1 cellular context compared by ENCODE assay signal in genomic region chr7:27108390-27109127, GRCh38.
TF ChIP-seq lines count a peak whose summit lies in the region.

No MANE protein-coding gene starts in this region.

TF ChIP-seq in liver, 16 proteins besides CTCF, POLR2A, EP300 and RAD21 (continued from another document):
- no peak for TF ChIP-seq MAX (IDR thresholded peaks at IDR 0.05)
- no peak for TF ChIP-seq EGR1 (IDR thresholded peaks at IDR 0.05; ENCODE audit: low read depth in 2 of 2)
- no peak for TF ChIP-seq SP1 (IDR thresholded peaks at IDR 0.05)
- no peak for TF ChIP-seq HNF4A (conservative IDR thresholded peaks at IDR 0.05)
- TF ChIP-seq YY1 (IDR thresholded peaks at IDR 0.05), result no peak
TF ChIP-seq in liver: peak in this region for 0.
